Comparison of ENCODE assay signal across 8 cellular contexts in genomic region chr12:55715833-55716581, GRCh38. TPM values are rescaled to one million over a fixed set of nuclear protein-coding genes. Genes with fewer than 3 reads are reported as not detected.
DNase-seq lines count a peak whose midpoint lies in the region; ATAC-seq lines count a peak whose summit lies in the region.

Gene BLOC1S1, plus strand, starts transcription at chr12:55716046. Its CDS starts 6 bp downstream, at chr12:55716052.

- H3K4me3 ChIP-seq in effector memory CD4-positive, alpha-beta T cell (ENCODE audit: insufficient read depth, low read depth, low read length, poor library complexity, severe bottlenecking) = peak within 1 kb of the TSS; percentile 96

- peaks cover 16% of the 10 kb centered on the region for H3K36me3 ChIP-seq in effector memory CD4-positive, alpha-beta T cell (ENCODE audit: control insufficient read depth, insufficient read depth, low read length)

- POLR2A ChIA-PET in activated CD8-positive, alpha-beta memory T cell treated with anti-CD3 and anti-CD28 coated beads for 36 hours (lab: Charles Lee) = interaction anchor here (0.7 to 1.1 kb wide), 4 partner anchors 13 to 101 kb away, joined by 3 to 7 read pairs (median 4); partner anchors contain the start of gene SARNP

- no peaks in the 10 kb centered on the region for H3K27me3 ChIP-seq in effector memory CD4-positive, alpha-beta T cell (replicated peaks; ENCODE audit: control insufficient read depth, insufficient read depth, low read length, poor library complexity, severe bottlenecking)

- ATAC-seq in GM21360 (IDR thresholded peaks at IDR 0.05; ENCODE audit: unreplicated experiment) = peak; percentile 92

- H3K27ac ChIP-seq in effector memory CD4-positive, alpha-beta T cell (ENCODE audit: insufficient read depth, low read length, poor library complexity, severe bottlenecking) = peak within 1 kb of the TSS; percentile 91

- DNase-seq in COLO829 (ENCODE audit: low spot score) (peak; percentile 88), HT1080 (ENCODE audit: low read depth) (peak; percentile 88), NOMO-1 (lab: John Stamatoyannopoulos, UW; ENCODE audit: unreplicated experiment in 2 of 2) (peak; percentile 78 to 92), medulla oblongata (ENCODE audit: extremely low spot score) (peak; percentile 96)
- DNase-seq in effector memory CD4-positive, alpha-beta T cell = peak; percentile 87 to 94 (median 88)
- DNase-seq in stimulated activated CD8-positive, alpha-beta memory T cell treated with anti-CD3 and anti-CD28 coated beads, Interleukin-12 subunit alpha, Interleukin-12 subunit beta, amount 100 ng/mL, for 1 hour (ENCODE audit: low read depth) = peak; percentile 84

- CTCF ChIA-PET in activated CD8-positive, alpha-beta memory T cell treated with anti-CD3 and anti-CD28 coated beads for 36 hours (lab: Charles Lee) = interaction anchor here (0.6 to 2.6 kb wide), 5 partner anchors 9 to 246 kb away, joined by 3 to 16 read pairs (median 6); partner anchors contain the start of gene CD63

- no peaks in the 10 kb centered on the region for H3K9me3 ChIP-seq in effector memory CD4-positive, alpha-beta T cell (ENCODE audit: control insufficient read depth, low read length)

- H3K4me1 ChIP-seq in effector memory CD4-positive, alpha-beta T cell (ENCODE audit: control insufficient read depth, insufficient read depth, low read length, poor library complexity, severe bottlenecking) = peaks cover 21% of the 10 kb centered on the region

RNA-seq across cellular contexts. Expression of gene BLOC1S1, which starts in this region (rescaled TPM):
- total RNA-seq in HT1080 (2014; rRNA removed; shearing (Covaris generic)) = 105 and 121 TPM in 2 replicates
- polyA plus RNA-seq in HT1080 (2015; cell fraction: cytosol; rRNA removed) = 106 and 111 TPM in 2 replicates
- 42.6 and 55.0 TPM in 2 replicates for polyA plus RNA-seq in HT1080 (2015; cell fraction: nucleus; rRNA removed)
- total RNA-seq in activated CD8-positive, alpha-beta memory T cell treated with anti-CD3 and anti-CD28 coated beads for 36 hours = 10 to 100 TPM; 89.9 to 93.6 TPM

Comparison
In these comparisons a context has a peak if more than half of its experiments do, and no peak if none do; other contexts are left out.
1. Peak in every context shown above with its lines: DNase-seq, ATAC-seq, H3K4me3 ChIP-seq and H3K27ac ChIP-seq.